ENCODE assay signal across 21 cellular contexts in the genomic region with DNA sequence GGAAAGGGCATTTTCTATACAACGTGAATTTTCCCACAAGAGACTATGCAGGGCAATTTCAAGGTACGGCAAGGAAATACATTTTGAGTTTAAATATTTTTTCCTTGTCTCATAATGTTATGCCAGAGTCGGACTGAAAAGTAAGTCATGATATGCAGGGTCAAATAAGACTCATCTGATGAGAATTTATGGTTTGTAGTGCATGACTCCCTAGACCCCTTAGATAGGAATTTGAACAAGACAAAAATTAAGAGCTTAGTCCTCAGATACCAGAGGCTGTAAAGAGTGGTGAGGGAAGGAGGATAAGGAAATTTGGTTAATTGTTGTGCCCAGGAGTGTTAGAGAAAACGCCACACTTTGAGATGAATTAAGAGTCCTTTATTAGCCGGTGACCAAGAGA.
"Had no signal": no experiment of that assay in that cellular context is flagged by ENCODE, and none has a peak within 500 bp of the region (broad histone marks: within the 10 kb centered on the region; RNA-seq: fewer than 3 reads in every experiment).

No MANE protein-coding gene starts in this region.

- DNase-seq: activated CD4-positive, alpha-beta memory T cell treated with anti-CD3 and anti-CD28 coated beads, Interleukin-2, amount 10 ng/mL, durations not matched to agents 7 days and 5 days; activated CD4-positive, alpha-beta T cell treated with anti-CD3 and anti-CD28 coated beads, Interleukin-2, amount 10 ng/mL, durations not matched to agents 24 days and 14 days; activated effector memory CD4-positive, alpha-beta T cell treated with anti-CD3 and anti-CD28 coated beads, Interleukin-2, amount 50 U/mL, for 16 hours; activated naive CD4-positive, alpha-beta T cell treated with anti-CD3 and anti-CD28 coated beads, Interleukin-2, amount 10 ng/mL, durations not matched to agents 7 days and 5 days; body of pancreas; cortex of kidney; heart left ventricle; left colon; lower lobe of right lung; midbrain; spleen; stimulated activated CD4-positive, alpha-beta T cell treated with anti-CD3 and anti-CD28 coated beads, Interleukin-4, amount 100 ng/mL, for 1 hour; stimulated activated naive CD4-positive, alpha-beta T cell treated with Interleukin-2 at 50 U/mL for 16 hours; upper lobe of right lung had no signal

- ATAC-seq: activated CD4-positive, CD25-positive, alpha-beta regulatory T cell treated with anti-CD3 and anti-CD28 coated beads, Interleukin-2, amount 50 U/mL, for 24 hours; body of pancreas; heart left ventricle; left colon; lower lobe of right lung; sciatic nerve; upper lobe of right lung had no signal

- H3K4me1 ChIP-seq: body of pancreas, heart left ventricle, lower lobe of right lung, spleen, upper lobe of right lung had no signal

- H3K4me3 Mint-ChIP-seq: activated CD4-positive, alpha-beta memory T cell treated with anti-CD3 and anti-CD28 coated beads, Interleukin-2, amount 10 ng/mL, durations not matched to agents 7 days and 5 days; activated CD4-positive, alpha-beta T cell treated with anti-CD3 and anti-CD28 coated beads, Interleukin-2, amount 10 ng/mL, durations not matched to agents 24 days and 14 days; activated naive CD4-positive, alpha-beta T cell treated with anti-CD3 and anti-CD28 coated beads, Interleukin-2, amount 10 ng/mL, durations not matched to agents 7 days and 5 days; nephron had no signal

- H3K27me3 ChIP-seq: body of pancreas, cardiac muscle cell, spleen, upper lobe of right lung had no signal

- H3K36me3 ChIP-seq: cardiac muscle cell, heart left ventricle, lower lobe of right lung, spleen, upper lobe of right lung had no signal

- H3K36me3 Mint-ChIP-seq: activated naive CD4-positive, alpha-beta T cell treated with anti-CD3 and anti-CD28 coated beads, Interleukin-2, amount 10 ng/mL, durations not matched to agents 7 days and 5 days had no signal

- H3K27me3 Mint-ChIP-seq: activated CD4-positive, alpha-beta memory T cell treated with anti-CD3 and anti-CD28 coated beads, Interleukin-2, amount 10 ng/mL, durations not matched to agents 7 days and 5 days; activated CD4-positive, alpha-beta T cell treated with anti-CD3 and anti-CD28 coated beads, Interleukin-2, amount 10 ng/mL, durations not matched to agents 24 days and 14 days; activated naive CD4-positive, alpha-beta T cell treated with anti-CD3 and anti-CD28 coated beads, Interleukin-2, amount 10 ng/mL, durations not matched to agents 7 days and 5 days had no signal

- H3K27ac Mint-ChIP-seq: activated CD4-positive, alpha-beta memory T cell treated with anti-CD3 and anti-CD28 coated beads, Interleukin-2, amount 10 ng/mL, durations not matched to agents 7 days and 5 days; activated CD4-positive, alpha-beta T cell treated with anti-CD3 and anti-CD28 coated beads, Interleukin-2, amount 10 ng/mL, durations not matched to agents 24 days and 14 days; activated naive CD4-positive, alpha-beta T cell treated with anti-CD3 and anti-CD28 coated beads, Interleukin-2, amount 10 ng/mL, durations not matched to agents 7 days and 5 days; nephron had no signal

- H3K27ac ChIP-seq: body of pancreas, cardiac muscle cell, epithelial cell of prostate, heart left ventricle, lower lobe of right lung, spleen, upper lobe of right lung, VCaP had no signal

- FAIRE-seq: keratinocyte had no signal

- H3K9me3 Mint-ChIP-seq: activated CD4-positive, alpha-beta memory T cell treated with anti-CD3 and anti-CD28 coated beads, Interleukin-2, amount 10 ng/mL, durations not matched to agents 7 days and 5 days; activated CD4-positive, alpha-beta T cell treated with anti-CD3 and anti-CD28 coated beads, Interleukin-2, amount 10 ng/mL, durations not matched to agents 24 days and 14 days; activated naive CD4-positive, alpha-beta T cell treated with anti-CD3 and anti-CD28 coated beads, Interleukin-2, amount 10 ng/mL, durations not matched to agents 7 days and 5 days; nephron had no signal

- H3K4me1 Mint-ChIP-seq: activated CD4-positive, alpha-beta memory T cell treated with anti-CD3 and anti-CD28 coated beads, Interleukin-2, amount 10 ng/mL, durations not matched to agents 7 days and 5 days; activated CD4-positive, alpha-beta T cell treated with anti-CD3 and anti-CD28 coated beads, Interleukin-2, amount 10 ng/mL, durations not matched to agents 24 days and 14 days; activated naive CD4-positive, alpha-beta T cell treated with anti-CD3 and anti-CD28 coated beads, Interleukin-2, amount 10 ng/mL, durations not matched to agents 7 days and 5 days; nephron had no signal

- H3K4me3 ChIP-seq: body of pancreas, cardiac muscle cell, heart left ventricle, lower lobe of right lung, spleen, upper lobe of right lung had no signal

- H3K9me3 ChIP-seq: body of pancreas, heart left ventricle, lower lobe of right lung, spleen, upper lobe of right lung had no signal
